In genomic region chr20:34268851-34269668, GRCh38 we compare ENCODE assay signal across 9 cellular contexts. TPM values are rescaled to one million over a fixed set of nuclear protein-coding genes. Genes with fewer than 3 reads are reported as not detected.
DNase-seq lines count a peak whose midpoint lies in the region; ATAC-seq and TF ChIP-seq lines count a peak whose summit lies in the region.
"Had no signal": no experiment of that assay in that cellular context is flagged by ENCODE, and none has a peak within 500 bp of the region (broad histone marks: within the 10 kb centered on the region; RNA-seq: fewer than 3 reads in every experiment).

No MANE protein-coding gene starts in this region.

- H3K27me3 ChIP-seq in ACC112 (ENCODE audit: insufficient read depth, low read length) (no peaks in the 10 kb centered on the region), tibial nerve (peaks cover 0 to 7% of the 10 kb centered on the region in 2 donors)

- H3K36me3 ChIP-seq in ACC112 (ENCODE audit: insufficient read depth, low read length), result no peaks in the 10 kb centered on the region
- H3K36me3 ChIP-seq in tibial nerve, result peaks cover 0 to 7% (median 0%) of the 10 kb centered on the region in 3 donors

- peak overlapping the region; percentile 75 for H3K4me3 ChIP-seq in ACC112 (ENCODE audit: low read depth, low read length)
- H3K4me3 ChIP-seq in tibial nerve, result peak overlapping the region in 3 of 4 donors; percentile 10 to 46 (median 35)
- H3K4me3 ChIP-seq: SK-N-MC had no signal

- WGBS in tibial nerve, 2 donors, result 11 to 23% methylated on average over 13 to 41 of the region's 59 CpGs

- H3K27me3 Mint-ChIP-seq in effector memory CD8-positive, alpha-beta T cell, result peaks cover 0 to 16% of the 10 kb centered on the region in 2 donors
- H3K27me3 Mint-ChIP-seq in mesothelial cell of epicardium (ENCODE audit: low read depth), result no peaks in the 10 kb centered on the region

- H3K4me1 Mint-ChIP-seq in effector memory CD8-positive, alpha-beta T cell (ENCODE audit: low read depth in 2 of 2), result peaks cover 3 to 5% of the 10 kb centered on the region in 2 donors
- H3K4me1 Mint-ChIP-seq in mesothelial cell of epicardium, result no peaks in the 10 kb centered on the region

- 0 out of 2 replicates have a peak overlapping the region, but pooled peaks have one; percentile 24 for H3K27ac ChIP-seq in ACC112 (ENCODE audit: low read depth, low read length)
- H3K27ac ChIP-seq in tibial nerve, result peak overlapping the region in 1 of 4 donors; percentile 21
- H3K27ac ChIP-seq: SK-N-MC had no signal

- TF ChIP-seq CTCF in mesothelial cell of epicardium (IDR thresholded peaks at IDR 0.05; ENCODE audit: unreplicated experiment) (no peak), tibial nerve (IDR thresholded peaks at IDR 0.05) (no peak)

- no peak for TF ChIP-seq POLR2A in tibial nerve (IDR thresholded peaks at IDR 0.05)

- no peak for TF ChIP-seq EP300 in tibial nerve (IDR thresholded peaks at IDR 0.05)

- H3K36me3 Mint-ChIP-seq in effector memory CD8-positive, alpha-beta T cell (ENCODE audit: insufficient read depth), result peaks cover 3% of the 10 kb centered on the region
- H3K36me3 Mint-ChIP-seq in mesothelial cell of epicardium, result peaks cover 26% of the 10 kb centered on the region

- no peaks in the 10 kb centered on the region for H3K9me3 Mint-ChIP-seq in effector memory CD8-positive, alpha-beta T cell
- no peaks in the 10 kb centered on the region for H3K9me3 Mint-ChIP-seq in mesothelial cell of epicardium

- DNase-seq in T-helper 9 cell, result peak; percentile 9
- DNase-seq in effector memory CD8-positive, alpha-beta T cell, result peak in 1 of 3 experiments; percentile 11
- peak in 1 of 2 experiments; percentile 48 for DNase-seq in mesothelial cell of epicardium (ENCODE audit: low spot score in 2 of 2, unreplicated experiment in 2 of 2)
- DNase-seq in tibial nerve (ENCODE audit: low spot score in 2 of 2), result no peak
- no peak for DNase-seq in NCI-H1092 (lab: John Stamatoyannopoulos, UW)
- no peak for DNase-seq in DMS 273 treated with DMSO at 0.1 percent for 48 hours (lab: John Stamatoyannopoulos, UW)
- no peak for DNase-seq in NCI-H146 treated with DMSO at 0.1 percent for 48 hours (lab: John Stamatoyannopoulos, UW; ENCODE audit: unreplicated experiment)

- H3K9me3 ChIP-seq in tibial nerve, result no peaks in the 10 kb centered on the region

- peak overlapping the region; percentile 64 to 67 for H3K4me3 Mint-ChIP-seq in effector memory CD8-positive, alpha-beta T cell
- peak overlapping the region; percentile 64 for H3K4me3 Mint-ChIP-seq in mesothelial cell of epicardium

- peaks cover 30% of the 10 kb centered on the region for H3K4me1 ChIP-seq in ACC112 (ENCODE audit: control insufficient read depth, insufficient read depth, low read length, unreplicated experiment)
- peaks cover 0 to 20% (median 9%) of the 10 kb centered on the region in 4 donors for H3K4me1 ChIP-seq in tibial nerve

- peak; percentile 68 for ATAC-seq in effector memory CD8-positive, alpha-beta T cell (replicated peaks)

- no peaks in the 10 kb centered on the region for H3K79me2 ChIP-seq in ACC112 (ENCODE audit: control insufficient read depth, insufficient read depth, low read length, unreplicated experiment)

- H3K27ac Mint-ChIP-seq in effector memory CD8-positive, alpha-beta T cell, result peak overlapping the region in 1 of 2 donors; percentile 56
- no peak overlapping the region for H3K27ac Mint-ChIP-seq in mesothelial cell of epicardium

- H2AFZ ChIP-seq in ACC112 (ENCODE audit: low read length, unreplicated experiment), result peak overlapping the region; percentile 20

RNA-seq across cellular contexts. Expression of gene ASIP, which starts 27.8 kb away (rescaled TPM):
- not detected in 3 replicates for total RNA-seq in mesothelial cell of epicardium
- total RNA-seq in tibial nerve, result 10 to 100 TPM in 1 of 4 donors, 1 to 10 TPM in 2, not detected in 1; 1.4 to 10.5 (median 3.3) TPM

RNA-seq across cellular contexts. Expression of gene AHCY, which starts 34.1 kb away (rescaled TPM):
- total RNA-seq in mesothelial cell of epicardium, result 149 to 152 TPM (median 150 TPM) in 3 replicates
- total RNA-seq in tibial nerve, result 100 to 1,000 TPM in 1 of 4 donors, 10 to 100 TPM in 3; 77.8 to 110 (median 83.1) TPM
